22 cellular contexts compared by ENCODE assay signal in the genomic region with DNA sequence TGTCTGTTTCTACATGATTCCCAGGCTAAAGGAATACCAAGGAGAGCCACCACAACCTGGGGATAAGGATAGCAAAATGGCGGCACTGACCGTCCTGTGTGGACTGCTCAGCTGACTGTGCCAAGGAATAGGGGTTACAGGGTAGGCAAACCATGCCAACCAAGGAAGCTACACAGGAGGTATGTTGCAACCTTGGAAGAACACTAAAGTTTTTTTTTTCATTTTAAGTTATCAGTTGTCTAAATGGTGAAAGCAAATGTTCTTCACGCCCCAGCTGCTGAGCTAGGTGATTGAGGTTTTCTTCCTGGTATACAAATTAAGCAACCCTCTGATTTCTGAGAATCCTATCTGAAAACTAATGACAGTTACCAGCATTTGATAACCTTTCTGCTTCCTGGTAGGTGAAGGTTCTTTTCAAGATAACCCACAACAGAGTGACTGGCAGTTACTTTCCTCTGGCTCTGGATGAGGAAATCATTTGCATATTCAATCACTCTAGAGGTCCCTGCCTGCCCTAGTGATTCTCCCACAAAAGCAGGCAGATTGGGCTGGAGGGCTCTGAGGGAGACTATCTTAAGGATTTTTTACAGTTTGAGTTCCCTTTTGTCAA.
DNase-seq lines count a peak whose midpoint lies in the region; ATAC-seq, FAIRE-seq and TF ChIP-seq lines count a peak whose summit lies in the region.
"Had no signal": no experiment of that assay in that cellular context is flagged by ENCODE, and none has a peak within 500 bp of the region (broad histone marks: within the 10 kb centered on the region; RNA-seq: fewer than 3 reads in every experiment).

No MANE protein-coding gene starts in this region.

- H3K4me1 ChIP-seq in HepG2 (ENCODE audit: insufficient read depth, low read length), result no peaks in the 10 kb centered on the region
- H3K4me1 ChIP-seq: heart right ventricle, right atrium auricular region, tibial artery had no signal

- H3K36me3 Mint-ChIP-seq in natural killer cell treated with Interleukin-12 subunit alpha and Interleukin-12 subunit beta and Interleukin-15 and Interleukin-18, amount 100 ng/mL, for 72 hours, result peaks cover 7% of the 10 kb centered on the region
- H3K36me3 Mint-ChIP-seq in natural killer cell (no peaks in the 10 kb centered on the region), immature natural killer cell (no peaks in the 10 kb centered on the region)
- H3K36me3 Mint-ChIP-seq in T-helper 2 cell treated with Interferon-gamma antibody and Interleukin-4, amounts not matched to agents 5 μg/mL and 100 μg/mL, for 36 hours (ENCODE audit: low read depth), result peaks cover 5% of the 10 kb centered on the region
- H3K36me3 Mint-ChIP-seq: CD4-positive, CD25-positive, alpha-beta regulatory T cell; mesothelial cell of epicardium; stimulated activated effector memory CD8-positive, alpha-beta T cell treated with anti-CD3 and anti-CD28 coated beads, Interleukin-12 subunit alpha, Interleukin-12 subunit beta, amount 100 ng/mL, for 72 hours had no signal

- no peaks in the 10 kb centered on the region for H3K9me3 ChIP-seq in HepG2 (ENCODE audit: low read length)
- H3K9me3 ChIP-seq: heart right ventricle, right atrium auricular region, tibial artery had no signal

- CTCF ChIA-PET in HepG2 (lab: Yijun Ruan, JAX; ENCODE audit: low intra/inter-chr PET ratio, low total read pairs), result no interaction called here

- TF ChIP-seq POLR2A in erythroblast (IDR thresholded peaks at IDR 0.05; ENCODE audit: low read length) (no peak), HepG2 (IDR thresholded peaks at IDR 0.05; ENCODE audit: insufficient read depth in 1 of 2, low read depth in 2 of 2, low read length in 2 of 2) (no peak)

- H3K27me3 Mint-ChIP-seq in natural killer cell treated with Interleukin-12 subunit alpha and Interleukin-12 subunit beta and Interleukin-15 and Interleukin-18, amount 100 ng/mL, for 72 hours, result peaks cover 0 to 18% of the 10 kb centered on the region in 2 donors
- H3K27me3 Mint-ChIP-seq in natural killer cell (ENCODE audit: low read depth in 2 of 2) (peaks cover 0 to 2% of the 10 kb centered on the region in 2 donors), immature natural killer cell (ENCODE audit: low read depth in 3 of 3) (peaks cover 0 to 9% (median 2%) of the 10 kb centered on the region in 3 donors)
- no peaks in the 10 kb centered on the region for H3K27me3 Mint-ChIP-seq in T-helper 2 cell treated with Interferon-gamma antibody and Interleukin-4, amounts not matched to agents 5 μg/mL and 100 μg/mL, for 36 hours (ENCODE audit: low read depth)

- POLR2A ChIA-PET in HepG2 (lab: Yijun Ruan, JAX), result no interaction called here

- peak overlapping the region; percentile 54 for H3K4me3 Mint-ChIP-seq in natural killer cell treated with Interleukin-12 subunit alpha and Interleukin-12 subunit beta and Interleukin-15 and Interleukin-18, amount 100 ng/mL, for 72 hours
- H3K4me3 Mint-ChIP-seq in natural killer cell, result no peak overlapping the region
- peak overlapping the region; percentile 61 for H3K4me3 Mint-ChIP-seq in T-helper 2 cell treated with Interferon-gamma antibody and Interleukin-4, amounts not matched to agents 5 μg/mL and 100 μg/mL, for 36 hours
- H3K4me3 Mint-ChIP-seq in immature natural killer cell, result no peak overlapping the region
- H3K4me3 Mint-ChIP-seq: CD4-positive, CD25-positive, alpha-beta regulatory T cell; mesothelial cell of epicardium; stimulated activated effector memory CD8-positive, alpha-beta T cell treated with anti-CD3 and anti-CD28 coated beads, Interleukin-12 subunit alpha, Interleukin-12 subunit beta, amount 100 ng/mL, for 72 hours; T-helper 17 cell had no signal

- no peak for DNase-seq in natural killer cell treated with Interleukin-12 subunit alpha and Interleukin-12 subunit beta and Interleukin-15 and Interleukin-18, amount 100 ng/mL, for 72 hours (ENCODE audit: low spot score)
- DNase-seq in natural killer cell (no peak), erythroblast (lab: John Stamatoyannopoulos, UW) (peak; percentile 16 to 34), HepG2 (ENCODE audit: low spot score) (no peak), immature natural killer cell (no peak), caudate nucleus (lab: John Stamatoyannopoulos, UW) (no peak)
- DNase-seq in T-helper 2 cell treated with Interferon-gamma antibody and Interleukin-4, amounts not matched to agents 5 μg/mL and 100 μg/mL, for 36 hours (ENCODE audit: low spot score), result no peak
- DNase-seq: ACHN; activated CD4-positive, CD25-positive, alpha-beta regulatory T cell treated with anti-CD3 and anti-CD28 coated beads, Interleukin-2, amount 50 U/mL, for 72 hours; H7; heart right ventricle; NCI-H2081; SHP77 treated with DMSO at 0.1 percent for 48 hours; T-helper 17 cell; tibial artery had no signal

- no peak overlapping the region for H3K4me2 ChIP-seq in HepG2 (ENCODE audit: low read depth, low read length)

- peak overlapping the region; percentile 80 to 84 for H3K27ac Mint-ChIP-seq in natural killer cell treated with Interleukin-12 subunit alpha and Interleukin-12 subunit beta and Interleukin-15 and Interleukin-18, amount 100 ng/mL, for 72 hours
- no peak overlapping the region for H3K27ac Mint-ChIP-seq in natural killer cell
- H3K27ac Mint-ChIP-seq in T-helper 2 cell treated with Interferon-gamma antibody and Interleukin-4, amounts not matched to agents 5 μg/mL and 100 μg/mL, for 36 hours, result peak overlapping the region; percentile 43
- no peak overlapping the region for H3K27ac Mint-ChIP-seq in immature natural killer cell
- H3K27ac Mint-ChIP-seq: CD4-positive, CD25-positive, alpha-beta regulatory T cell; mesothelial cell of epicardium; stimulated activated effector memory CD8-positive, alpha-beta T cell treated with anti-CD3 and anti-CD28 coated beads, Interleukin-12 subunit alpha, Interleukin-12 subunit beta, amount 100 ng/mL, for 72 hours; T-helper 17 cell had no signal

- H3K9me3 Mint-ChIP-seq in natural killer cell treated with Interleukin-12 subunit alpha and Interleukin-12 subunit beta and Interleukin-15 and Interleukin-18, amount 100 ng/mL, for 72 hours, result peaks cover 3% of the 10 kb centered on the region
- H3K9me3 Mint-ChIP-seq in natural killer cell, result no peaks in the 10 kb centered on the region
- peaks cover 6% of the 10 kb centered on the region for H3K9me3 Mint-ChIP-seq in T-helper 2 cell treated with Interferon-gamma antibody and Interleukin-4, amounts not matched to agents 5 μg/mL and 100 μg/mL, for 36 hours
- no peaks in the 10 kb centered on the region for H3K9me3 Mint-ChIP-seq in immature natural killer cell
- H3K9me3 Mint-ChIP-seq: CD4-positive, CD25-positive, alpha-beta regulatory T cell; mesothelial cell of epicardium; stimulated activated effector memory CD8-positive, alpha-beta T cell treated with anti-CD3 and anti-CD28 coated beads, Interleukin-12 subunit alpha, Interleukin-12 subunit beta, amount 100 ng/mL, for 72 hours had no signal

- H3K27me3 ChIP-seq in HepG2 (ENCODE audit: control insufficient read depth in 1 of 2, insufficient read depth in 2 of 2, low read length in 2 of 2), result no peaks in the 10 kb centered on the region
- H3K27me3 ChIP-seq: right atrium auricular region, tibial artery had no signal

- no peak overlapping the region for H3K27ac ChIP-seq in HepG2 (ENCODE audit: extremely low read length, insufficient read depth, low read length)
- H3K27ac ChIP-seq in caudate nucleus (ENCODE audit: low read depth, low read length), result no peak overlapping the region
- H3K27ac ChIP-seq: heart right ventricle, right atrium auricular region, tibial artery had no signal

- H3K9ac ChIP-seq in HepG2 (ENCODE audit: insufficient read depth, low read depth, low read length), result no peak overlapping the region

- BruUV-seq in HepG2 (replicated peaks; lab: Mats Ljungman, UMichigan), result no TSS peak

- 54% methylated on average over 3 of the region's 3 CpGs for WGBS in HepG2 (ENCODE audit: low lambda C conversion rate)

- peaks cover 22 to 28% of the 10 kb centered on the region in 2 donors for H3K4me1 Mint-ChIP-seq in natural killer cell treated with Interleukin-12 subunit alpha and Interleukin-12 subunit beta and Interleukin-15 and Interleukin-18, amount 100 ng/mL, for 72 hours (ENCODE audit: low read depth in 2 of 2)
- H3K4me1 Mint-ChIP-seq in natural killer cell (no peaks in the 10 kb centered on the region), immature natural killer cell (no peaks in the 10 kb centered on the region)
- peaks cover 20% of the 10 kb centered on the region for H3K4me1 Mint-ChIP-seq in T-helper 2 cell treated with Interferon-gamma antibody and Interleukin-4, amounts not matched to agents 5 μg/mL and 100 μg/mL, for 36 hours (ENCODE audit: low read depth)
- H3K4me1 Mint-ChIP-seq: mesothelial cell of epicardium; stimulated activated effector memory CD8-positive, alpha-beta T cell treated with anti-CD3 and anti-CD28 coated beads, Interleukin-12 subunit alpha, Interleukin-12 subunit beta, amount 100 ng/mL, for 72 hours; T-helper 17 cell had no signal

- H3K36me3 ChIP-seq in HepG2 (replicated peaks in 1 of 2; ENCODE audit: control insufficient read depth in 1 of 2, insufficient read depth in 2 of 2, low read length in 2 of 2), result no peaks in the 10 kb centered on the region
- H3K36me3 ChIP-seq: heart right ventricle, right atrium auricular region, tibial artery had no signal

- no peaks in the 10 kb centered on the region for H4K20me1 ChIP-seq in HepG2 (ENCODE audit: insufficient read depth, low read length)

- TF ChIP-seq CTCF in natural killer cell (IDR thresholded peaks at IDR 0.05) (no peak), HepG2 (CRISPR knock-in tag; IDR thresholded peaks at IDR 0.05) (no peak)

- FAIRE-seq in HepG2 (lab: Jason Lieb, UNC), result no peak
- FAIRE-seq: astrocyte, endometrium had no signal

- no peak overlapping the region for H3K4me3 ChIP-seq in HepG2 (replicated peaks in 1 of 3; ENCODE audit: insufficient read depth in 1 of 3, low read depth in 2 of 3, low read length in 3 of 3)
- H3K4me3 ChIP-seq: heart right ventricle, right atrium auricular region, tibial artery had no signal

- peak; percentile 93 to 94 for ATAC-seq in natural killer cell treated with Interleukin-12 subunit alpha and Interleukin-12 subunit beta and Interleukin-15 and Interleukin-18, amount 100 ng/mL, for 72 hours
- ATAC-seq in natural killer cell, result no peak
- ATAC-seq in GM21786 (IDR thresholded peaks at IDR 0.05; ENCODE audit: unreplicated experiment), result no peak
- ATAC-seq in HepG2, result no peak
- ATAC-seq: heart right ventricle; stimulated activated effector memory CD8-positive, alpha-beta T cell treated with anti-CD3 and anti-CD28 coated beads, Interleukin-12 subunit alpha, Interleukin-12 subunit beta, amount 100 ng/mL, for 72 hours; T-helper 17 cell had no signal

- in situ Hi-C loops in HepG2 (cut with HindIII; ENCODE audit: extremely low pct_ligation_motif_present, low pct_unique_long_range_greater_than_20kb), result no loop called here

- TF ChIP-seq EP300 in HepG2 (IDR thresholded peaks at IDR 0.05; ENCODE audit: low read depth in 2 of 2, low read length in 2 of 2) (no peak), HepG2 (CRISPR knock-in tag; IDR thresholded peaks at IDR 0.05; ENCODE audit: borderline replicate concordance) (no peak)

- intact Hi-C loops in natural killer cell (cut with micrococcal nuclease) (no loop called here), HepG2 (cut with micrococcal nuclease; ENCODE audit: unreplicated experiment) (no loop called here)

- TF ChIP-seq RAD21 in HepG2 (CRISPR knock-in tag; IDR thresholded peaks at IDR 0.05), result no peak

- no peak overlapping the region for H2AFZ ChIP-seq in HepG2 (ENCODE audit: low read length)

- H3K79me2 ChIP-seq in HepG2 (ENCODE audit: insufficient read depth, low read length), result no peaks in the 10 kb centered on the region

Comparison
In these comparisons a context has a peak if more than half of its experiments do, and no peak if none do; other contexts are left out.
1. ATAC-seq: peak in natural killer cell treated with Interleukin-12 subunit alpha and Interleukin-12 subunit beta and Interleukin-15 and Interleukin-18, amount 100 ng/mL, for 72 hours (2 of 2); none in natural killer cell (0 of 3), GM21786 (single experiment) and HepG2 (single experiment).
2. H3K27ac Mint-ChIP-seq: peak in natural killer cell treated with Interleukin-12 subunit alpha and Interleukin-12 subunit beta and Interleukin-15 and Interleukin-18, amount 100 ng/mL, for 72 hours (2 of 2) and T-helper 2 cell treated with Interferon-gamma antibody and Interleukin-4, amounts not matched to agents 5 μg/mL and 100 μg/mL, for 36 hours (single experiment); none in natural killer cell (0 of 2) and immature natural killer cell (0 of 6).
3. H3K4me3 Mint-ChIP-seq: peak in natural killer cell treated with Interleukin-12 subunit alpha and Interleukin-12 subunit beta and Interleukin-15 and Interleukin-18, amount 100 ng/mL, for 72 hours (single experiment) and T-helper 2 cell treated with Interferon-gamma antibody and Interleukin-4, amounts not matched to agents 5 μg/mL and 100 μg/mL, for 36 hours (single experiment); none in natural killer cell (single experiment) and immature natural killer cell (0 of 5).
4. DNase-seq: peak in erythroblast (2 of 2); none in natural killer cell treated with Interleukin-12 subunit alpha and Interleukin-12 subunit beta and Interleukin-15 and Interleukin-18, amount 100 ng/mL, for 72 hours (single experiment), natural killer cell (single experiment), T-helper 2 cell treated with Interferon-gamma antibody and Interleukin-4, amounts not matched to agents 5 μg/mL and 100 μg/mL, for 36 hours (single experiment), HepG2 (single experiment), immature natural killer cell (0 of 3) and caudate nucleus (0 of 61).